8 cellular contexts compared by ENCODE assay signal in the genomic region with DNA sequence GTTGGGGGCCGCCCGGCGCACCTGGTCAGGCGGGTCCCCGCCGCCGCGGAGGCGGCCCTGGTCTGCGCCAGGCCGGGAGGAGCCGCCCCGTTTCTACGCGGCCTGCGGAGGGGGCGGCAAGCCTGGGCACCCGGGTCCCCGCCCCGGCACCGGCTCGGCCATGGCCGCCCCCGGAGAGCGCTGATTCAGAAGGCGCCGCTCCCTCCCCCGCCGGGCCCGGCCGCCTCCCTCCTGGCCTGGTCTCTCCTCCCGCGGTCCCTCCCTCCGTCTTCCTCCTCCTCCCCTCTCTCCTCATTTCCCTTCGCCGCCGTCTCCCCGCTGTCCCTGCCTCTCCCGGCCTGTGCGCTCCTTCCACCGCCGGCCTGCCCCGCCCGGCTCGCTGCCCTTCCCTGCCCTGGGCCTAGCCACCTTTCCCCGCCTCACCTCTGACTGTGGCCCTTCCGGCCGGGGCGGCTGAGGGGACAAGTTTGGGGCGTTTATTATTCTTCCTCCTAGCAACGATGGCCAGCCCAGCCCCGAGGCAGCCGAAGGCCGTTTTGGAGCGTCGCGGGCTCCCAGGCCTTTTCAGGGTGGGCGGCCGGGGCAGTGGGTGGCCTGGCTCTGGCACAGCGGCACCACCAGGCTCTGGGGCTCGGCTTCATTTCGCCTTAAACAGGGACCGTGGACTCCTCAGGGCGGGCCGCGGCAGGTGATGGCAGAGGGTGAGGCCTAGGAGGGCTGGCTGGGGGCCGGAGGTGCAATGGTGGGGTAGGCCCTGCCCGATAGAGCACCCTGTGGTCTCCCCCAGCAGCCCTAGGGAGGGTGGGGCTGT. TPM values are rescaled to one million over a fixed set of nuclear protein-coding genes. Genes with fewer than 3 reads are reported as not detected.
DNase-seq lines count a peak whose midpoint lies in the region; ATAC-seq and TF ChIP-seq lines count a peak whose summit lies in the region.

No MANE protein-coding gene starts in this region.

- H3K27me3 Mint-ChIP-seq in T-helper 1 cell treated with Interleukin-12 subunit alpha and Interleukin-12 subunit beta and Interleukin-4 antibody, amounts not matched to agents 30 μg/mL and 1 μg/mL, for 36 hours (ENCODE audit: low read depth) = peaks cover 17% of the 10 kb centered on the region
- no peaks in the 10 kb centered on the region for H3K27me3 Mint-ChIP-seq in chondrocyte (ENCODE audit: low read depth)

- H3K4me3 Mint-ChIP-seq in T-helper 1 cell treated with Interleukin-12 subunit alpha and Interleukin-12 subunit beta and Interleukin-4 antibody, amounts not matched to agents 30 μg/mL and 1 μg/mL, for 36 hours = peak overlapping the region; percentile 57
- H3K4me3 Mint-ChIP-seq in chondrocyte (ENCODE audit: unreplicated experiment) = peak overlapping the region; percentile 79

- peak overlapping the region; percentile 94 for H3K4me3 ChIP-seq in AG09309 (ENCODE audit: control insufficient read depth, low read depth, low read length)
- H3K4me3 ChIP-seq in HFF-Myc (replicated peaks; ENCODE audit: low read depth, low read length) = peak overlapping the region; percentile 68

- DNase-seq in AG09309 (ENCODE audit: low read depth) (peak; percentile 14), HFF-Myc (ENCODE audit: extremely low read depth, low read depth) (no peak), chondrocyte (ENCODE audit: low spot score) (no peak), left kidney (ENCODE audit: low read depth, low spot score) (peak; percentile 83)
- peak; percentile 23 to 27 for DNase-seq in stimulated activated CD4-positive, alpha-beta T cell treated with anti-CD3 and anti-CD28 coated beads, Interleukin-2, amount 100 ng/mL, for 48 hours

- TF ChIP-seq CTCF in AG09309 (IDR thresholded peaks at IDR 0.05; ENCODE audit: control insufficient read depth, insufficient read depth, low read depth, low read length, missing control alignments) (no peak), HFF-Myc (IDR thresholded peaks at IDR 0.05; ENCODE audit: low read depth, low read length, missing control alignments) (no peak), chondrocyte (IDR thresholded peaks at IDR 0.05) (no peak)

- H3K27ac Mint-ChIP-seq in T-helper 1 cell treated with Interleukin-12 subunit alpha and Interleukin-12 subunit beta and Interleukin-4 antibody, amounts not matched to agents 30 μg/mL and 1 μg/mL, for 36 hours = no peak overlapping the region
- H3K27ac Mint-ChIP-seq in chondrocyte (ENCODE audit: unreplicated experiment) = peak overlapping the region; percentile 45

- H3K4me1 Mint-ChIP-seq in T-helper 1 cell treated with Interleukin-12 subunit alpha and Interleukin-12 subunit beta and Interleukin-4 antibody, amounts not matched to agents 30 μg/mL and 1 μg/mL, for 36 hours (ENCODE audit: low read depth) = peaks cover 4% of the 10 kb centered on the region
- peaks cover 19% of the 10 kb centered on the region for H3K4me1 Mint-ChIP-seq in chondrocyte (ENCODE audit: low read depth)

- ATAC-seq in GM21526 (IDR thresholded peaks at IDR 0.05; ENCODE audit: low FRiP score, unreplicated experiment) (no peak), HG03280 (IDR thresholded peaks at IDR 0.05; ENCODE audit: unreplicated experiment) (no peak)

- no peaks in the 10 kb centered on the region for H3K9me3 Mint-ChIP-seq in T-helper 1 cell treated with Interleukin-12 subunit alpha and Interleukin-12 subunit beta and Interleukin-4 antibody, amounts not matched to agents 30 μg/mL and 1 μg/mL, for 36 hours
- H3K9me3 Mint-ChIP-seq in chondrocyte (ENCODE audit: low read depth) = no peaks in the 10 kb centered on the region

- no peaks in the 10 kb centered on the region for H3K36me3 Mint-ChIP-seq in T-helper 1 cell treated with Interleukin-12 subunit alpha and Interleukin-12 subunit beta and Interleukin-4 antibody, amounts not matched to agents 30 μg/mL and 1 μg/mL, for 36 hours (ENCODE audit: low read depth)
- H3K36me3 Mint-ChIP-seq in chondrocyte (ENCODE audit: low read depth) = no peaks in the 10 kb centered on the region

RNA-seq across cellular contexts. Expression of gene CEP170B, which starts 0.8 kb away (rescaled TPM):
- 31.7 to 39.6 TPM (median 39.2 TPM) in 3 replicates for total RNA-seq in chondrocyte

RNA-seq across cellular contexts. Expression of gene PLD4, which starts 58.8 kb away (rescaled TPM):
- total RNA-seq in chondrocyte = 0.07 to 0.10 TPM in 2 of 3 replicates, not detected in the other

Comparison
In these comparisons a context has a peak if more than half of its experiments do, and no peak if none do; other contexts are left out.
1. DNase-seq: peak in AG09309 (single experiment), left kidney (single experiment) and stimulated activated CD4-positive, alpha-beta T cell treated with anti-CD3 and anti-CD28 coated beads, Interleukin-2, amount 100 ng/mL, for 48 hours (2 of 2); none in HFF-Myc (single experiment) and chondrocyte (single experiment).